In genomic region chr3:52721002-52721741, GRCh38 we compare ENCODE assay signal across 9 cellular contexts. TPM values are rescaled to one million over a fixed set of nuclear protein-coding genes. Genes with fewer than 3 reads are reported as not detected.
DNase-seq lines count a peak whose midpoint lies in the region; ATAC-seq and TF ChIP-seq lines count a peak whose summit lies in the region.
"Had no signal": no experiment of that assay in that cellular context is flagged by ENCODE, and none has a peak within 500 bp of the region (broad histone marks: within the 10 kb centered on the region; RNA-seq: fewer than 3 reads in every experiment).

No MANE protein-coding gene starts in this region.

- H3K4me1 ChIP-seq in left lung = peaks cover 0 to 29% of the 10 kb centered on the region in 2 donors

- H3K27me3 ChIP-seq in left lung = no peaks in the 10 kb centered on the region

- ATAC-seq in GM21447 (IDR thresholded peaks at IDR 0.05; ENCODE audit: unreplicated experiment) (peak; percentile 82), left lung (peak; percentile 49)

- intact Hi-C loops in left lung (cut with DNase I) = no loop called here

- no peaks in the 10 kb centered on the region for H3K9me3 ChIP-seq in left lung

- H3K27ac ChIP-seq in left lung = peak overlapping the region in 1 of 2 donors; percentile 66

- H3K4me3 ChIP-seq in left lung = no peak overlapping the region

- no peaks in the 10 kb centered on the region for H3K36me3 ChIP-seq in left lung

- DNase-seq in CMK (ENCODE audit: low read depth) (peak; percentile 29), RPMI7951 (ENCODE audit: low read depth) (peak; percentile 59), left lung (no peak), kidney glomerular epithelial cell (lab: John Stamatoyannopoulos, UW) (no peak), hypothalamus (lab: John Stamatoyannopoulos, UW) (no peak), AG20443 (ENCODE audit: low spot score) (no peak), mesenteric fat pad (ENCODE audit: low spot score) (no peak)
- DNase-seq: IMR-90 had no signal

- TF ChIP-seq CTCF in left lung (IDR thresholded peaks at IDR 0.05) = no peak

RNA-seq across cellular contexts. Expression of gene SPCS1, which starts 15.3 kb away (rescaled TPM):
- total RNA-seq in RPMI7951 (2014; rRNA removed; shearing (Covaris generic)) = 209 and 214 TPM in 2 replicates
- 100 to 1,000 TPM in 1 of 2 donors, 10 to 100 TPM in 1; 94.5 to 102 TPM for total RNA-seq in left lung
- 65.7 TPM for total RNA-seq in mesenteric fat pad

RNA-seq across cellular contexts. Expression of gene GLT8D1, which starts 15.6 kb away (rescaled TPM):
- total RNA-seq in RPMI7951 (2014; rRNA removed; shearing (Covaris generic)) = 107 and 130 TPM in 2 replicates
- total RNA-seq in left lung (10 to 100 TPM; 46.9 to 58.6 TPM), mesenteric fat pad (33.2 TPM)

RNA-seq across cellular contexts. Expression of gene GNL3, which starts 35.3 kb away (rescaled TPM):
- 129 and 147 TPM in 2 replicates for total RNA-seq in RPMI7951 (2014; rRNA removed; shearing (Covaris generic))
- total RNA-seq in left lung (10 to 100 TPM; 44.5 to 74.7 TPM), mesenteric fat pad (113 TPM)

RNA-seq across cellular contexts. Expression of gene PBRM1, which starts 35.5 kb away (rescaled TPM):
- total RNA-seq in RPMI7951 (2014; rRNA removed; shearing (Covaris generic)) = 38.9 and 51.4 TPM in 2 replicates
- total RNA-seq in left lung = 10 to 100 TPM; 63.0 to 79.8 TPM
- 94.0 TPM for total RNA-seq in mesenteric fat pad

RNA-seq across cellular contexts. Expression of gene NEK4, which starts 49.6 kb away (rescaled TPM):
- total RNA-seq in RPMI7951 (2014; rRNA removed; shearing (Covaris generic)) = 17.7 and 21.3 TPM in 2 replicates
- 10 to 100 TPM; 23.6 to 29.0 TPM for total RNA-seq in left lung
- total RNA-seq in mesenteric fat pad = 18.1 TPM

Comparison
In these comparisons a context has a peak if more than half of its experiments do, and no peak if none do; other contexts are left out.
1. DNase-seq: peak in CMK (single experiment) and RPMI7951 (single experiment); none in left lung (0 of 2), kidney glomerular epithelial cell (single experiment), hypothalamus (0 of 51), AG20443 (single experiment) and mesenteric fat pad (single experiment).